1 cellular context compared by ENCODE assay signal in the genomic region with DNA sequence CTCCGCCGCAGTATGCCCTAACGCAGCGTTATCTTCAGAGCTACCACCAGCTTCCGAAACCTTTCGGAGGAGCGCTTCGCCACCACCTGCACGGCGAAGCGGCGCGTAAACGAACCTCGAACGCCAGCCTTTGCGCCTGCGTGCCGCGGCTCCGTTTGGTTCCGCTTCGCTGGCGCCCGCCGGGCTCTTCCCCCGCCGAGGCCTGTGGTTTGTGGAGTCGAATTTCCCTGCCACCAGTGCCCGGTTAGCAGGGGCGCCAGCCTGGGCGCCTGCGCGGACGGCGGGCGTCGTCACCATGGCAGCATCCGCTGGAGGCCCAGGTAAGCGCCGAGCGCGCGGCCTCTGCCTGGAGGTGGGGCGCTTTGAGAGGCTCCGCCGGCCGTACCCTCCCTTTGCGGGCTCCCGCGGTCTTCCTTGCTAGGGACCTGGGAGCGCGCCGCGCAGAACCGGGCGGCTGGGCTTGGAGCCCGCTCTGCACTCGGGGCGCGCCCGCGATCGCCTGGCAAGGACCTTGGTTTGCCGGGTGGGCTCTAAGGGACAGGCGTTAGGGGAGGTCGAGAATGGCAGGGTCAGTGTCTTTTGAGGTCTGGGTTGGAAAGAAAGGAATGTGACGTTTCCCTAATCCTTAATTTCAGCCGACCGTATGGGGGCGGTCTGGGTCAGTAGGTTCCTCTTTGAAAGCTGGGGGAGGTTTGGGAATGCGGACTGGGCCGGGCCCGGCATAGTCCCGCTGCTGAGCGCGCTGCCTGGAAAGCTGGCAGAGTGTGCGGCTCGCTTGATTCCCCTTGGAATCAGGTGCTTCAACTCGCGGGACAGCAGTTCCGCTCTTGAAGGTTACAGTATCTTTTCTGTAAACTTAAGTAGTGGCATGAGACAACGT.
A peak's percentile ranks its signal among the peaks of the same experiment; 100 is the strongest.
TF ChIP-seq lines count a peak whose summit lies in the region.

A gene with protein sequence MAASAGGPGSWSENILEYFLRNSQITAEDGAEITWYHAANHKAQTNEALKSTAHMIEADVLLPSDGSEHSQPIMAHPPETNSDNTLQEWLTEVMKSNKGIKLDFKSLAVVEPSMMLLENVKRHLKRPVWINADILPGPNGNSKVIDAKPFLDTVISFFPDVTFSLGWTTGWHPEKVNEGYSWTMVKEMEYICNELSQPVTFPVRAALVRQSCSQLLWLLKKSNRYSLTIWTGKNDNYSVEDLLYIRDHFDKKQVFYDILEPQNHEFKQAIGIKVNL (plus strand): TSS at position 272 of the 880 bp plus-strand sequence. CDS start 24 bp downstream, at position 296.

TF ChIP-seq in GM12878, 131 proteins besides CTCF, POLR2A, EP300 and RAD21 (continued from another document):
- TF ChIP-seq, protein P1, sequence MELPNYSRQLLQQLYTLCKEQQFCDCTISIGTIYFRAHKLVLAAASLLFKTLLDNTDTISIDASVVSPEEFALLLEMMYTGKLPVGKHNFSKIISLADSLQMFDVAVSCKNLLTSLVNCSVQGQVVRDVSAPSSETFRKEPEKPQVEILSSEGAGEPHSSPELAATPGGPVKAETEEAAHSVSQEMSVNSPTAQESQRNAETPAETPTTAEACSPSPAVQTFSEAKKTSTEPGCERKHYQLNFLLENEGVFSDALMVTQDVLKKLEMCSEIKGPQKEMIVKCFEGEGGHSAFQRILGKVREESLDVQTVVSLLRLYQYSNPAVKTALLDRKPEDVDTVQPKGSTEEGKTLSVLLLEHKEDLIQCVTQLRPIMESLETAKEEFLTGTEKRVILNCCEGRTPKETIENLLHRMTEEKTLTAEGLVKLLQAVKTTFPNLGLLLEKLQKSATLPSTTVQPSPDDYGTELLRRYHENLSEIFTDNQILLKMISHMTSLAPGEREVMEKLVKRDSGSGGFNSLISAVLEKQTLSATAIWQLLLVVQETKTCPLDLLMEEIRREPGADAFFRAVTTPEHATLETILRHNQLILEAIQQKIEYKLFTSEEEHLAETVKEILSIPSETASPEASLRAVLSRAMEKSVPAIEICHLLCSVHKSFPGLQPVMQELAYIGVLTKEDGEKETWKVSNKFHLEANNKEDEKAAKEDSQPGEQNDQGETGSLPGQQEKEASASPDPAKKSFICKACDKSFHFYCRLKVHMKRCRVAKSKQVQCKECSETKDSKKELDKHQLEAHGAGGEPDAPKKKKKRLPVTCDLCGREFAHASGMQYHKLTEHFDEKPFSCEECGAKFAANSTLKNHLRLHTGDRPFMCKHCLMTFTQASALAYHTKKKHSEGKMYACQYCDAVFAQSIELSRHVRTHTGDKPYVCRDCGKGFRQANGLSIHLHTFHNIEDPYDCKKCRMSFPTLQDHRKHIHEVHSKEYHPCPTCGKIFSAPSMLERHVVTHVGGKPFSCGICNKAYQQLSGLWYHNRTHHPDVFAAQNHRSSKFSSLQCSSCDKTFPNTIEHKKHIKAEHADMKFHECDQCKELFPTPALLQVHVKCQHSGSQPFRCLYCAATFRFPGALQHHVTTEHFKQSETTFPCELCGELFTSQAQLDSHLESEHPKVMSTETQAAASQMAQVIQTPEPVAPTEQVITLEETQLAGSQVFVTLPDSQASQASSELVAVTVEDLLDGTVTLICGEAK (IDR thresholded peaks at IDR 0.05; ENCODE audit: borderline replicate concordance) = no peak
- TF ChIP-seq, protein P2, sequence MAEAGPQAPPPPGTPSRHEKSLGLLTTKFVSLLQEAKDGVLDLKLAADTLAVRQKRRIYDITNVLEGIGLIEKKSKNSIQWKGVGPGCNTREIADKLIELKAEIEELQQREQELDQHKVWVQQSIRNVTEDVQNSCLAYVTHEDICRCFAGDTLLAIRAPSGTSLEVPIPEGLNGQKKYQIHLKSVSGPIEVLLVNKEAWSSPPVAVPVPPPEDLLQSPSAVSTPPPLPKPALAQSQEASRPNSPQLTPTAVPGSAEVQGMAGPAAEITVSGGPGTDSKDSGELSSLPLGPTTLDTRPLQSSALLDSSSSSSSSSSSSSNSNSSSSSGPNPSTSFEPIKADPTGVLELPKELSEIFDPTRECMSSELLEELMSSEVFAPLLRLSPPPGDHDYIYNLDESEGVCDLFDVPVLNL (IDR thresholded peaks at IDR 0.05; ENCODE audit: low read depth, low read length) = no peak
- TF ChIP-seq KAT2A (conservative IDR thresholded peaks at IDR 0.05; ENCODE audit: control insufficient read depth, low read depth, low read length) = no peak
- no peak for TF ChIP-seq PML (IDR thresholded peaks at IDR 0.05; ENCODE audit: low read length)
- TF ChIP-seq, protein P3, sequence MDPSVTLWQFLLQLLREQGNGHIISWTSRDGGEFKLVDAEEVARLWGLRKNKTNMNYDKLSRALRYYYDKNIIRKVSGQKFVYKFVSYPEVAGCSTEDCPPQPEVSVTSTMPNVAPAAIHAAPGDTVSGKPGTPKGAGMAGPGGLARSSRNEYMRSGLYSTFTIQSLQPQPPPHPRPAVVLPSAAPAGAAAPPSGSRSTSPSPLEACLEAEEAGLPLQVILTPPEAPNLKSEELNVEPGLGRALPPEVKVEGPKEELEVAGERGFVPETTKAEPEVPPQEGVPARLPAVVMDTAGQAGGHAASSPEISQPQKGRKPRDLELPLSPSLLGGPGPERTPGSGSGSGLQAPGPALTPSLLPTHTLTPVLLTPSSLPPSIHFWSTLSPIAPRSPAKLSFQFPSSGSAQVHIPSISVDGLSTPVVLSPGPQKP (IDR thresholded peaks at IDR 0.05; ENCODE audit: low read depth, low read length) = no peak
- TF ChIP-seq RAD51 (IDR thresholded peaks at IDR 0.05) = no peak
- TF ChIP-seq PAX5 (IDR thresholded peaks at IDR 0.05; ENCODE audit: borderline replicate concordance, low read depth, low read length) = peak; percentile 99
- TF ChIP-seq MXI1 (IDR thresholded peaks at IDR 0.05; ENCODE audit: low read depth, low read length) = no peak
- no peak for TF ChIP-seq TCF3 (IDR thresholded peaks at IDR 0.05; ENCODE audit: borderline replicate concordance, insufficient read depth, low read depth, low read length)
- TF ChIP-seq, protein P4, sequence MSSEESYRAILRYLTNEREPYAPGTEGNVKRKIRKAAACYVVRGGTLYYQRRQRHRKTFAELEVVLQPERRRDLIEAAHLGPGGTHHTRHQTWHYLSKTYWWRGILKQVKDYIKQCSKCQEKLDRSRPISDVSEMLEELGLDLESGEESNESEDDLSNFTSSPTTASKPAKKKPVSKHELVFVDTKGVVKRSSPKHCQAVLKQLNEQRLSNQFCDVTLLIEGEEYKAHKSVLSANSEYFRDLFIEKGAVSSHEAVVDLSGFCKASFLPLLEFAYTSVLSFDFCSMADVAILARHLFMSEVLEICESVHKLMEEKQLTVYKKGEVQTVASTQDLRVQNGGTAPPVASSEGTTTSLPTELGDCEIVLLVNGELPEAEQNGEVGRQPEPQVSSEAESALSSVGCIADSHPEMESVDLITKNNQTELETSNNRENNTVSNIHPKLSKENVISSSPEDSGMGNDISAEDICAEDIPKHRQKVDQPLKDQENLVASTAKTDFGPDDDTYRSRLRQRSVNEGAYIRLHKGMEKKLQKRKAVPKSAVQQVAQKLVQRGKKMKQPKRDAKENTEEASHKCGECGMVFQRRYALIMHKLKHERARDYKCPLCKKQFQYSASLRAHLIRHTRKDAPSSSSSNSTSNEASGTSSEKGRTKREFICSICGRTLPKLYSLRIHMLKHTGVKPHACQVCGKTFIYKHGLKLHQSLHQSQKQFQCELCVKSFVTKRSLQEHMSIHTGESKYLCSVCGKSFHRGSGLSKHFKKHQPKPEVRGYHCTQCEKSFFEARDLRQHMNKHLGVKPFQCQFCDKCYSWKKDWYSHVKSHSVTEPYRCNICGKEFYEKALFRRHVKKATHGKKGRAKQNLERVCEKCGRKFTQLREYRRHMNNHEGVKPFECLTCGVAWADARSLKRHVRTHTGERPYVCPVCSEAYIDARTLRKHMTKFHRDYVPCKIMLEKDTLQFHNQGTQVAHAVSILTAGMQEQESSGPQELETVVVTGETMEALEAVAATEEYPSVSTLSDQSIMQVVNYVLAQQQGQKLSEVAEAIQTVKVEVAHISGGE (CRISPR knock-in tag; IDR thresholded peaks at IDR 0.05) = no peak
- no peak for TF ChIP-seq BMI1 (IDR thresholded peaks at IDR 0.05; ENCODE audit: borderline replicate concordance)
- no peak for TF ChIP-seq TAF1 (IDR thresholded peaks at IDR 0.05; ENCODE audit: borderline replicate concordance, low read depth, low read length)
- TF ChIP-seq GATAD2B (conservative IDR thresholded peaks at IDR 0.05; ENCODE audit: low read depth) = no peak
- 0 out of 2 replicates have a peak, but pooled peaks have one; percentile 13 for TF ChIP-seq NRF1 (conservative IDR thresholded peaks at IDR 0.05; ENCODE audit: low read depth, low read length)
- TF ChIP-seq CREB1 (IDR thresholded peaks at IDR 0.05; ENCODE audit: low read depth) = no peak
- TF ChIP-seq BACH1 (IDR thresholded peaks at IDR 0.05; ENCODE audit: borderline replicate concordance) = no peak
- TF ChIP-seq WRNIP1 (IDR thresholded peaks at IDR 0.05; ENCODE audit: borderline replicate concordance, low read depth, low read length) = no peak
- no peak for TF ChIP-seq PAX8 (IDR thresholded peaks at IDR 0.05)
- no peak for TF ChIP-seq NR2C1 (IDR thresholded peaks at IDR 0.05)
- no peak for TF ChIP-seq RBBP5 (conservative IDR thresholded peaks at IDR 0.05)
- no peak for TF ChIP-seq SMARCA5 (IDR thresholded peaks at IDR 0.05)
- no peak for TF ChIP-seq ZNF207 (IDR thresholded peaks at IDR 0.05; ENCODE audit: borderline replicate concordance)
- TF ChIP-seq, protein P5, sequence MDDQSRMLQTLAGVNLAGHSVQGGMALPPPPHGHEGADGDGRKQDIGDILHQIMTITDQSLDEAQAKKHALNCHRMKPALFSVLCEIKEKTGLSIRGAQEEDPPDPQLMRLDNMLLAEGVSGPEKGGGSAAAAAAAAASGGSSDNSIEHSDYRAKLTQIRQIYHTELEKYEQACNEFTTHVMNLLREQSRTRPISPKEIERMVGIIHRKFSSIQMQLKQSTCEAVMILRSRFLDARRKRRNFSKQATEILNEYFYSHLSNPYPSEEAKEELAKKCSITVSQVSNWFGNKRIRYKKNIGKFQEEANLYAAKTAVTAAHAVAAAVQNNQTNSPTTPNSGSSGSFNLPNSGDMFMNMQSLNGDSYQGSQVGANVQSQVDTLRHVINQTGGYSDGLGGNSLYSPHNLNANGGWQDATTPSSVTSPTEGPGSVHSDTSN (IDR thresholded peaks at IDR 0.05; ENCODE audit: insufficient replicate concordance, low read depth, low read length) = no peak
- TF ChIP-seq EZH2 (IDR thresholded peaks at IDR 0.05; ENCODE audit: borderline replicate concordance, control insufficient read depth, low read depth, low read length) = no peak
- no peak for TF ChIP-seq HDGF (IDR thresholded peaks at IDR 0.05)
- TF ChIP-seq CBX3 (IDR thresholded peaks at IDR 0.05; ENCODE audit: borderline replicate concordance, low read depth) = no peak
- TF ChIP-seq, protein P6, sequence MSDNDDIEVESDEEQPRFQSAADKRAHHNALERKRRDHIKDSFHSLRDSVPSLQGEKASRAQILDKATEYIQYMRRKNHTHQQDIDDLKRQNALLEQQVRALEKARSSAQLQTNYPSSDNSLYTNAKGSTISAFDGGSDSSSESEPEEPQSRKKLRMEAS (IDR thresholded peaks at IDR 0.05; ENCODE audit: low read depth, low read length) = peak; percentile 18; the same call in 1 of the 2 replicates
- TF ChIP-seq, protein P7, sequence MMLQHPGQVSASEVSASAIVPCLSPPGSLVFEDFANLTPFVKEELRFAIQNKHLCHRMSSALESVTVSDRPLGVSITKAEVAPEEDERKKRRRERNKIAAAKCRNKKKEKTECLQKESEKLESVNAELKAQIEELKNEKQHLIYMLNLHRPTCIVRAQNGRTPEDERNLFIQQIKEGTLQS (IDR thresholded peaks at IDR 0.05; ENCODE audit: borderline replicate concordance, extremely low read depth, low read depth, low read length) = no peak
- TF ChIP-seq ZNF217 (IDR thresholded peaks at IDR 0.05) = no peak
- TF ChIP-seq, protein P8, sequence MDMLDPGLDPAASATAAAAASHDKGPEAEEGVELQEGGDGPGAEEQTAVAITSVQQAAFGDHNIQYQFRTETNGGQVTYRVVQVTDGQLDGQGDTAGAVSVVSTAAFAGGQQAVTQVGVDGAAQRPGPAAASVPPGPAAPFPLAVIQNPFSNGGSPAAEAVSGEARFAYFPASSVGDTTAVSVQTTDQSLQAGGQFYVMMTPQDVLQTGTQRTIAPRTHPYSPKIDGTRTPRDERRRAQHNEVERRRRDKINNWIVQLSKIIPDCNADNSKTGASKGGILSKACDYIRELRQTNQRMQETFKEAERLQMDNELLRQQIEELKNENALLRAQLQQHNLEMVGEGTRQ (IDR thresholded peaks at IDR 0.05; ENCODE audit: borderline replicate concordance, low read depth, low read length) = no peak
- TF ChIP-seq, protein P9, sequence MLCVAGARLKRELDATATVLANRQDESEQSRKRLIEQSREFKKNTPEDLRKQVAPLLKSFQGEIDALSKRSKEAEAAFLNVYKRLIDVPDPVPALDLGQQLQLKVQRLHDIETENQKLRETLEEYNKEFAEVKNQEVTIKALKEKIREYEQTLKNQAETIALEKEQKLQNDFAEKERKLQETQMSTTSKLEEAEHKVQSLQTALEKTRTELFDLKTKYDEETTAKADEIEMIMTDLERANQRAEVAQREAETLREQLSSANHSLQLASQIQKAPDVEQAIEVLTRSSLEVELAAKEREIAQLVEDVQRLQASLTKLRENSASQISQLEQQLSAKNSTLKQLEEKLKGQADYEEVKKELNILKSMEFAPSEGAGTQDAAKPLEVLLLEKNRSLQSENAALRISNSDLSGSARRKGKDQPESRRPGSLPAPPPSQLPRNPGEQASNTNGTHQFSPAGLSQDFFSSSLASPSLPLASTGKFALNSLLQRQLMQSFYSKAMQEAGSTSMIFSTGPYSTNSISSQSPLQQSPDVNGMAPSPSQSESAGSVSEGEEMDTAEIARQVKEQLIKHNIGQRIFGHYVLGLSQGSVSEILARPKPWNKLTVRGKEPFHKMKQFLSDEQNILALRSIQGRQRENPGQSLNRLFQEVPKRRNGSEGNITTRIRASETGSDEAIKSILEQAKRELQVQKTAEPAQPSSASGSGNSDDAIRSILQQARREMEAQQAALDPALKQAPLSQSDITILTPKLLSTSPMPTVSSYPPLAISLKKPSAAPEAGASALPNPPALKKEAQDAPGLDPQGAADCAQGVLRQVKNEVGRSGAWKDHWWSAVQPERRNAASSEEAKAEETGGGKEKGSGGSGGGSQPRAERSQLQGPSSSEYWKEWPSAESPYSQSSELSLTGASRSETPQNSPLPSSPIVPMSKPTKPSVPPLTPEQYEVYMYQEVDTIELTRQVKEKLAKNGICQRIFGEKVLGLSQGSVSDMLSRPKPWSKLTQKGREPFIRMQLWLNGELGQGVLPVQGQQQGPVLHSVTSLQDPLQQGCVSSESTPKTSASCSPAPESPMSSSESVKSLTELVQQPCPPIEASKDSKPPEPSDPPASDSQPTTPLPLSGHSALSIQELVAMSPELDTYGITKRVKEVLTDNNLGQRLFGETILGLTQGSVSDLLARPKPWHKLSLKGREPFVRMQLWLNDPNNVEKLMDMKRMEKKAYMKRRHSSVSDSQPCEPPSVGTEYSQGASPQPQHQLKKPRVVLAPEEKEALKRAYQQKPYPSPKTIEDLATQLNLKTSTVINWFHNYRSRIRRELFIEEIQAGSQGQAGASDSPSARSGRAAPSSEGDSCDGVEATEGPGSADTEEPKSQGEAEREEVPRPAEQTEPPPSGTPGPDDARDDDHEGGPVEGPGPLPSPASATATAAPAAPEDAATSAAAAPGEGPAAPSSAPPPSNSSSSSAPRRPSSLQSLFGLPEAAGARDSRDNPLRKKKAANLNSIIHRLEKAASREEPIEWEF (IDR thresholded peaks at IDR 0.05; ENCODE audit: insufficient replicate concordance, low read depth, low read length) = no peak
- TF ChIP-seq STAT1 (conservative IDR thresholded peaks at IDR 0.05) = no peak
- no peak for TF ChIP-seq BHLHE40 (IDR thresholded peaks at IDR 0.05; ENCODE audit: borderline replicate concordance in 1 of 2, low read depth in 2 of 2, low read length in 1 of 2)
- no peak for TF ChIP-seq BRCA1 (IDR thresholded peaks at IDR 0.05; ENCODE audit: low read depth, low read length)
- TF ChIP-seq HDAC6 (IDR thresholded peaks at IDR 0.05; ENCODE audit: unreplicated experiment) = peak; percentile 99
- TF ChIP-seq MTA3 (IDR thresholded peaks at IDR 0.05; ENCODE audit: borderline replicate concordance, low read length) = no peak
